Comparison of ENCODE assay signal across 9 cellular contexts in the genomic region with DNA sequence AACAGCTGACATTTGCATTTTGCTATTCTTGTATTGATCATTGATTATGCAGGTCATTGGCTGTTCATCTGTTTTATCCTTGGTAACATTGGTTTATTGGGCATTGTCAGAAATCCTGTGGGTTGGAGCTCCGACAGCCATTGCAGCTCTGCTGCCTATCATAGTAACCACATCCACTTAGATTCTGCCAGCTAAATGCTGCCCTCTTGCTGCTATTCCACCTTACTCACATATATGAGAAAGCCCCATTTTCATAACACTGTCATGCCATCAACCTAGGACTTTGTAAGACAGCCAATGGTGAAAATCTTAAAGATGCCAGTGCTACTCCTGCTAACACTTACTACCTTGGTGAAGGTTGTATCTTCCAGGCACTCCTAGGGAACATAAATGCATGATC.
DNase-seq lines count a peak whose midpoint lies in the region; ATAC-seq and TF ChIP-seq lines count a peak whose summit lies in the region.
"Had no signal": no experiment of that assay in that cellular context is flagged by ENCODE, and none has a peak within 500 bp of the region (broad histone marks: within the 10 kb centered on the region; RNA-seq: fewer than 3 reads in every experiment).

No MANE protein-coding gene starts in this region.

- 33% methylated on average over 1 of the region's 1 CpG for WGBS in hepatocyte (ENCODE audit: low lambda C conversion rate, missing lambda C conversion rate)

- H3K27ac ChIP-seq in hepatocyte (no peak overlapping the region), gastrocnemius medialis (no peak overlapping the region)
- H3K27ac ChIP-seq: sigmoid colon had no signal

- TF ChIP-seq CTCF in AG09309 (IDR thresholded peaks at IDR 0.05; ENCODE audit: control insufficient read depth, insufficient read depth, low read depth, low read length, missing control alignments) (peak; percentile 20), hepatocyte (IDR thresholded peaks at IDR 0.05; ENCODE audit: poor library complexity) (peak; percentile 45), gastrocnemius medialis (IDR thresholded peaks at IDR 0.05 in 4 of 5, conservative IDR thresholded peaks at IDR 0.05 in 1 of 5) (peak in 1 of 5 experiments; percentile 12)

- peak; percentile 72 for ATAC-seq in GM18498 (IDR thresholded peaks at IDR 0.05; ENCODE audit: unreplicated experiment)
- ATAC-seq in HG03520 (IDR thresholded peaks at IDR 0.05; ENCODE audit: unreplicated experiment), result no peak
- no peak for ATAC-seq in gastrocnemius medialis

- H3K27me3 ChIP-seq in hepatocyte, result peaks cover 5% of the 10 kb centered on the region
- H3K27me3 ChIP-seq in gastrocnemius medialis, result no peaks in the 10 kb centered on the region
- H3K27me3 ChIP-seq: sigmoid colon had no signal

- H2AFZ ChIP-seq in hepatocyte, result no peak overlapping the region

- in situ Hi-C loops in gastrocnemius medialis (cut with MboI; ENCODE audit: low sequenced_read_pairs in 4 of 4), result no loop called here

- H3K4me3 ChIP-seq in AG09309 (ENCODE audit: control insufficient read depth, low read depth, low read length) (no peak overlapping the region), hepatocyte (no peak overlapping the region), gastrocnemius medialis (no peak overlapping the region)
- H3K4me3 ChIP-seq: sigmoid colon had no signal

- intact Hi-C loops in gastrocnemius medialis (cut with DNase I; ENCODE audit: low total_unique reads), result no loop called here

- no peaks in the 10 kb centered on the region for H3K9me3 ChIP-seq in hepatocyte (ENCODE audit: low read depth)
- H3K9me3 ChIP-seq in gastrocnemius medialis, result no peaks in the 10 kb centered on the region
- H3K9me3 ChIP-seq: sigmoid colon had no signal

- H3K36me3 ChIP-seq in hepatocyte (replicated peaks; ENCODE audit: insufficient read depth, low read depth), result no peaks in the 10 kb centered on the region
- no peaks in the 10 kb centered on the region for H3K36me3 ChIP-seq in gastrocnemius medialis
- H3K36me3 ChIP-seq: sigmoid colon had no signal

- H3K79me2 ChIP-seq in hepatocyte, result no peaks in the 10 kb centered on the region

- H3K4me2 ChIP-seq in hepatocyte, result no peak overlapping the region

- DNase-seq in AG09309 (ENCODE audit: low read depth) (no peak), OCI-M1 (lab: John Stamatoyannopoulos, UW) (peak; percentile 50), hepatocyte (ENCODE audit: low spot score) (peak; percentile 36), germinal center (ENCODE audit: low spot score) (no peak), gastrocnemius medialis (no peak), GOT3 (lab: John Stamatoyannopoulos, UW) (no peak)
- DNase-seq: sigmoid colon had no signal

- TF ChIP-seq POLR2A in gastrocnemius medialis (IDR thresholded peaks at IDR 0.05), result no peak

- no peaks in the 10 kb centered on the region for H3K4me1 ChIP-seq in hepatocyte (ENCODE audit: insufficient read depth)
- H3K4me1 ChIP-seq in gastrocnemius medialis, result no peaks in the 10 kb centered on the region

- no peaks in the 10 kb centered on the region for H4K20me1 ChIP-seq in hepatocyte (ENCODE audit: insufficient read depth, poor library complexity, severe bottlenecking)

- no peaks in the 10 kb centered on the region for H3K9me2 ChIP-seq in hepatocyte (replicated peaks; ENCODE audit: insufficient read depth)

Comparison
In these comparisons a context has a peak if more than half of its experiments do, and no peak if none do; other contexts are left out.
1. DNase-seq: peak in OCI-M1 (single experiment) and hepatocyte (single experiment); none in AG09309 (single experiment), germinal center (single experiment), gastrocnemius medialis (0 of 2) and GOT3 (single experiment).